Comparison of ENCODE assay signal across 10 cellular contexts in the genomic region with DNA sequence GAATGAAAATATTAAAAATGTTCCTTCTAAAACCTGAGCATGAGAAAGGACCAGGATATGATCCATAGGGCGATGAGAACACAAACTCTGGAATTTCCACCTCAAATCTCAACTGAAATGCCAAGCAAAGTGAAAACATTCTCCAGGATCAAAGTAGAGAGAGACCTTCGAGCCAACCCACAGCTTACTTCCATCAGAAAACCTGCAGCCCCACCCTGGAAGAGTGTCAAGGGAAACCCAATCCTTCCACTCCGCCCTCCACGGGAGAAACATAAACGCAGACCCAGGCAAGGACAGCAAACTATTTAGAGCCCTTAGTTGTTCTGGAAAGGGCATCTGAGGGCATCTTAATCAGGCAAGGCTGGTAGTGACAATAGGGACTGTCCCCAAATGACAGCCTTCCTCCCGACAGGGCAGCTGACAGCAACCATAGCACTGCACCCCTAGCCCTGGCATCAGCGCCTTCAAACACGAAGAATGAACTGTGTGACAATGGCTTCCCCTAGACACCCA. TPM values are rescaled to one million over a fixed set of nuclear protein-coding genes. Genes with fewer than 3 reads are reported as not detected.
DNase-seq lines count a peak whose midpoint lies in the region; ATAC-seq, FAIRE-seq and TF ChIP-seq lines count a peak whose summit lies in the region.
"Had no signal": no experiment of that assay in that cellular context is flagged by ENCODE, and none has a peak within 500 bp of the region (broad histone marks: within the 10 kb centered on the region; RNA-seq: fewer than 3 reads in every experiment).

No MANE protein-coding gene starts in this region.

- H4K20me1 ChIP-seq in keratinocyte (ENCODE audit: control insufficient read depth, extremely low read depth, insufficient read depth, low read length) = peaks cover 2% of the 10 kb centered on the region

- H3K27ac ChIP-seq in right atrium auricular region = peak overlapping the region in 1 of 2 donors; percentile 12
- peak overlapping the region; percentile 17 for H3K27ac ChIP-seq in keratinocyte (ENCODE audit: control insufficient read depth, insufficient read depth, low read length)

- ATAC-seq in Right ventricle myocardium inferior (peak; percentile 80), HG03039 (IDR thresholded peaks at IDR 0.05; ENCODE audit: unreplicated experiment) (no peak), HG03139 (IDR thresholded peaks at IDR 0.05; ENCODE audit: unreplicated experiment) (no peak)

- H3K27me3 ChIP-seq in right atrium auricular region (no peaks in the 10 kb centered on the region), keratinocyte (ENCODE audit: control insufficient read depth, extremely low read depth, insufficient read depth, low read length) (no peaks in the 10 kb centered on the region)

- peaks cover 0 to 10% of the 10 kb centered on the region in 2 donors for H3K4me1 ChIP-seq in right atrium auricular region
- H3K4me1 ChIP-seq in keratinocyte (ENCODE audit: control insufficient read depth, extremely low read depth, insufficient read depth, low read length) = peaks cover 12% of the 10 kb centered on the region

- in situ Hi-C loops in astrocyte of the spinal cord (cut with HindIII; ENCODE audit: low sequenced_read_pairs) = no loop called here
- in situ Hi-C loops in KBM-7 (cut with MboI; ENCODE audit: low pct_unique_long_range_greater_than_20kb, low sequenced_read_pairs) = no loop called here

- FAIRE-seq in keratinocyte (lab: Jason Lieb, UNC) = no peak
- no peak for FAIRE-seq in urothelium cell line (lab: Jason Lieb, UNC)

- H3K9me1 ChIP-seq in keratinocyte (ENCODE audit: control insufficient read depth, extremely low read depth, insufficient read depth, low read length) = no peaks in the 10 kb centered on the region

- no peak overlapping the region for H2AFZ ChIP-seq in keratinocyte (ENCODE audit: control insufficient read depth, low read length)

- no peak overlapping the region for H3K4me3 ChIP-seq in right atrium auricular region
- no peak overlapping the region for H3K4me3 ChIP-seq in astrocyte of the spinal cord (ENCODE audit: low read depth, low read length)
- H3K4me3 ChIP-seq in keratinocyte (ENCODE audit: control insufficient read depth in 2 of 3, extremely low read depth in 1 of 3, insufficient read depth in 2 of 3, low read depth in 1 of 3, low read length in 3 of 3) = no peak overlapping the region

- dilution Hi-C loops in keratinocyte (cut with MboI; ENCODE audit: extremely low pct_ligation_motif_present, low sequenced_read_pairs) = no loop called here

- intact Hi-C loops in Right ventricle myocardium inferior (cut with DNase I) = no loop called here

- H3K4me2 ChIP-seq in keratinocyte (ENCODE audit: control insufficient read depth, extremely low read depth, insufficient read depth, low read depth, low read length) = peak overlapping the region; percentile 18

- TF ChIP-seq CTCF in right atrium auricular region (IDR thresholded peaks at IDR 0.05) = no peak
- no peak for TF ChIP-seq CTCF in astrocyte of the spinal cord (IDR thresholded peaks at IDR 0.05; ENCODE audit: low read depth, low read length)
- no peak for TF ChIP-seq CTCF in keratinocyte (optimal IDR thresholded peaks at IDR 0.05 in 1 of 3, IDR thresholded peaks at IDR 0.05 in 1 of 3, conservative IDR thresholded peaks at IDR 0.05 in 1 of 3; ENCODE audit: extremely low read depth in 1 of 3, insufficient read depth in 2 of 3, low read length in 3 of 3)

- H3K79me2 ChIP-seq in keratinocyte (ENCODE audit: control insufficient read depth, insufficient read depth, low read length) = peaks cover 45% of the 10 kb centered on the region

- H3K36me3 ChIP-seq in right atrium auricular region (peaks cover 48% of the 10 kb centered on the region), keratinocyte (ENCODE audit: control insufficient read depth in 2 of 2, extremely low read depth in 1 of 2, insufficient read depth in 2 of 2, low read length in 2 of 2) (peaks cover 22 to 24% of the 10 kb centered on the region in 2 experiments)

- no peak overlapping the region for H3K9ac ChIP-seq in keratinocyte (ENCODE audit: control insufficient read depth, extremely low read depth, insufficient read depth, low read length)

- DNase-seq in Right ventricle myocardium inferior (ENCODE audit: missing footprints) = no peak
- DNase-seq in right atrium auricular region (ENCODE audit: low spot score) = no peak
- DNase-seq in astrocyte of the spinal cord (ENCODE audit: low read depth, low spot score) = peak; percentile 49
- DNase-seq in keratinocyte (ENCODE audit: low read depth, low spot score) = no peak
- peak; percentile 21 for DNase-seq in urothelium cell line (ENCODE audit: low spot score)
- DNase-seq in KBM-7 = no peak
- DNase-seq: NCI-H1092; NK-92 treated with Interleukin-12 subunit alpha and Interleukin-12 subunit beta, amount 100 ng/mL, for 24 hours had no signal

- no peaks in the 10 kb centered on the region for H3K9me3 ChIP-seq in right atrium auricular region
- no peaks in the 10 kb centered on the region for H3K9me3 ChIP-seq in keratinocyte (ENCODE audit: control insufficient read depth, low read depth, low read length)

RNA-seq across cellular contexts. Expression of gene SLC15A4, which starts 21.8 kb away (rescaled TPM):
- total RNA-seq in Right ventricle myocardium inferior = 16.3 TPM
- total RNA-seq in right atrium auricular region = 10 to 100 TPM; 24.1 to 24.3 TPM
- polyA plus RNA-seq in keratinocyte = 35.9 to 39.3 TPM (median 36.6 TPM) in 3 replicates
- 7.4 TPM for polyA plus RNA-seq in keratinocyte (2011; ENCODE audit: low read depth)
- 17.6 and 25.1 TPM in 2 replicates for polyA plus RNA-seq in keratinocyte (2011; cell fraction: cytosol; rRNA removed)
- 65.6 and 73.5 TPM in 2 replicates for polyA plus RNA-seq in keratinocyte (2011; cell fraction: nucleus; rRNA removed)
- polyA plus RNA-seq in keratinocyte (2012; ENCODE audit: low replicate concordance) = 26.5 and 28.0 TPM in 2 replicates
- 39.8 to 54.0 TPM (median 43.7 TPM) in 3 replicates for polyA minus RNA-seq in keratinocyte
- polyA minus RNA-seq in keratinocyte (2011; cell fraction: cytosol; rRNA and poly(A)+ RNA removed) = 40.7 TPM
- polyA minus RNA-seq in keratinocyte (2011; cell fraction: nucleus; rRNA and poly(A)+ RNA removed) = 52.7 and 67.2 TPM in 2 replicates

RNA-seq across cellular contexts. Expression of gene GLT1D1, which starts 51.3 kb away (rescaled TPM):
- total RNA-seq in Right ventricle myocardium inferior = 0.68 TPM
- total RNA-seq in right atrium auricular region = under 1 TPM in 1 of 2 donors, not detected in 1; 0.20 TPM
- not detected in 3 replicates for polyA plus RNA-seq in keratinocyte
- not detected for polyA plus RNA-seq in keratinocyte (2011; ENCODE audit: low read depth)
- not detected in 2 replicates for polyA plus RNA-seq in keratinocyte (2011; cell fraction: cytosol; rRNA removed)
- not detected in 2 replicates for polyA plus RNA-seq in keratinocyte (2011; cell fraction: nucleus; rRNA removed)
- not detected in 2 replicates for polyA plus RNA-seq in keratinocyte (2012; ENCODE audit: low replicate concordance)
- not detected in 3 replicates for polyA minus RNA-seq in keratinocyte
- not detected for polyA minus RNA-seq in keratinocyte (2011; cell fraction: cytosol; rRNA and poly(A)+ RNA removed)
- not detected in 2 replicates for polyA minus RNA-seq in keratinocyte (2011; cell fraction: nucleus; rRNA and poly(A)+ RNA removed)

Comparison
In these comparisons a context has a peak if more than half of its experiments do, and no peak if none do; other contexts are left out.
1. DNase-seq: peak in astrocyte of the spinal cord (single experiment) and urothelium cell line (single experiment); none in Right ventricle myocardium inferior (single experiment), right atrium auricular region (single experiment), keratinocyte (single experiment) and KBM-7 (single experiment).